ENCODE assay signal across 8 cellular contexts in the genomic region with DNA sequence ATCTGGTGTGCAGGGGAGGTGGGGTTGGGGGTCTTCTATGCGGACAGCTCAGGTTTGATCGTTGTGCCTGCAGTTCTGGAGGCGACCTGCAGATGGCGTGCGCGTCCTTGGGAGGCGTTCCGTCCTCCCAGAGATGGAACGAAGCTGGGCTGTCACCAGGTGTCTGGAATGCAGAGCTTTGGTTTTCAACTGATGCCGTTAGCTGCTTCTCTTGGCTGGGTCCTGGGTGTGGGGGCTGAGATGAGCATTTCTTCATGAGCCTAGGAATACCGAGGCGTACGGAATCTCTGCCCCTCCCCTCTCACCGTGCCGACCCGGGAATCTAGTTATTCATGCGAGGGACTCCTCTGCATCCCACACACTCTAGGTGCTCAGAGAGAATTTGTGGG.
A peak's percentile ranks its signal among the peaks of the same experiment; 100 is the strongest.
DNase-seq lines count a peak whose midpoint lies in the region; ATAC-seq and TF ChIP-seq lines count a peak whose summit lies in the region.

No MANE protein-coding gene starts in this region.

- no peak overlapping the region for H3K9ac ChIP-seq in Karpas-422 (ENCODE audit: low read length)

- DNase-seq in DMS79 treated with DMSO at 0.1 percent for 48 hours (lab: John Stamatoyannopoulos, UW) (peak; percentile 69), Karpas-422 (peak; percentile 79), SKM-1 (lab: John Stamatoyannopoulos, UW; ENCODE audit: unreplicated experiment) (peak; percentile 5), heart right ventricle (peak; percentile 51 to 76), psoas muscle (peak; percentile 62 to 79), aorta (peak; percentile 72 to 88)
- peak; percentile 47 for DNase-seq in activated naive CD8-positive, alpha-beta T cell treated with anti-CD3 and anti-CD28 coated beads, Interleukin-2, amount 50 U/mL, for 16 hours (ENCODE audit: low read depth, low spot score)

- H3K27me3 ChIP-seq in Karpas-422 (ENCODE audit: low read length) (no peaks in the 10 kb centered on the region), heart right ventricle (peaks cover 0 to 4% (median 0%) of the 10 kb centered on the region in 7 donors), psoas muscle (ENCODE audit: insufficient read depth in 3 of 3, low read length in 2 of 3) (peaks cover 0 to 4% (median 2%) of the 10 kb centered on the region in 3 donors), aorta (ENCODE audit: control insufficient read depth in 1 of 2, insufficient read depth in 2 of 2, low read length in 1 of 2) (no peaks in the 10 kb centered on the region)

- H3K27ac ChIP-seq in Karpas-422 (ENCODE audit: low read length) (no peak overlapping the region), heart right ventricle (no peak overlapping the region), psoas muscle (no peak overlapping the region), aorta (ENCODE audit: low read depth in 1 of 2, low read length in 2 of 2) (no peak overlapping the region)

- TF ChIP-seq CTCF in heart right ventricle (IDR thresholded peaks at IDR 0.05) (peak; percentile 82 to 97 (median 95)), psoas muscle (IDR thresholded peaks at IDR 0.05) (peak; percentile 89)

- H2AFZ ChIP-seq in Karpas-422 (ENCODE audit: low read length) = no peak overlapping the region

- peak; percentile 27 to 74 (median 68) for ATAC-seq in heart right ventricle
- ATAC-seq in psoas muscle = peak; percentile 49 to 71 (median 59)
- ATAC-seq in aorta (ENCODE audit: low FRiP score) = peak; percentile 54
- ATAC-seq in GM19324 (IDR thresholded peaks at IDR 0.05; ENCODE audit: low FRiP score, unreplicated experiment) = no peak

- no peak overlapping the region for H3K4me3 ChIP-seq in Karpas-422 (ENCODE audit: low read length)
- no peak overlapping the region for H3K4me3 ChIP-seq in heart right ventricle
- no peak overlapping the region for H3K4me3 ChIP-seq in psoas muscle
- no peak overlapping the region for H3K4me3 ChIP-seq in aorta (ENCODE audit: low read length in 2 of 2)

- H3K9me2 ChIP-seq in Karpas-422 (replicated peaks; ENCODE audit: insufficient read depth, low read length) = no peaks in the 10 kb centered on the region

- intact Hi-C loops in heart right ventricle (cut with DNase I) = loop anchor here in 8 of 10 donors (2.0 to 10.0 kb wide), 7 partner anchors 381 to 629 kb away; no protein-coding TSS in a partner anchor
- intact Hi-C loops in psoas muscle (cut with DNase I) = loop anchor here in 1 of 2 donors (2.0 to 5.0 kb wide), 3 partner anchors 391 to 625 kb away; no protein-coding TSS in a partner anchor
- intact Hi-C loops in aorta (cut with DNase I) = loop anchor here (5.0 kb wide), 1 partner anchor 391 kb away; no protein-coding TSS in a partner anchor

- no peaks in the 10 kb centered on the region for H3K79me2 ChIP-seq in Karpas-422 (ENCODE audit: low read length)

- peaks cover 9% of the 10 kb centered on the region for H3K4me1 ChIP-seq in Karpas-422 (ENCODE audit: low read length)
- H3K4me1 ChIP-seq in heart right ventricle = peaks cover 0 to 7% (median 0%) of the 10 kb centered on the region in 9 donors
- no peaks in the 10 kb centered on the region for H3K4me1 ChIP-seq in psoas muscle
- H3K4me1 ChIP-seq in aorta (ENCODE audit: control insufficient read depth in 1 of 2, insufficient read depth in 2 of 2, low read length in 2 of 2) = no peaks in the 10 kb centered on the region

- 5% methylated on average over 17 of the region's 17 CpGs for WGBS in heart right ventricle, 2 donors
- 4 to 10% (median 7%) methylated on average over 17 of the region's 17 CpGs for WGBS in psoas muscle, 3 donors
- 4 to 7% methylated on average over 17 of the region's 17 CpGs for WGBS in aorta, 2 donors

- H3K36me3 ChIP-seq in Karpas-422 (ENCODE audit: insufficient read depth, low read length) = no peaks in the 10 kb centered on the region
- peaks cover 0 to 24% (median 0%) of the 10 kb centered on the region in 9 donors for H3K36me3 ChIP-seq in heart right ventricle
- H3K36me3 ChIP-seq in psoas muscle (ENCODE audit: insufficient read depth in 1 of 2, low read depth in 1 of 2) = no peaks in the 10 kb centered on the region
- H3K36me3 ChIP-seq in aorta (ENCODE audit: control insufficient read depth in 1 of 2, insufficient read depth in 2 of 2, low read length in 1 of 2) = no peaks in the 10 kb centered on the region

- no peak overlapping the region for H3K4me2 ChIP-seq in Karpas-422 (ENCODE audit: low read depth, low read length, poor library complexity, severe bottlenecking)

- H3K9me3 ChIP-seq in Karpas-422 (ENCODE audit: low read length) (no peaks in the 10 kb centered on the region), heart right ventricle (no peaks in the 10 kb centered on the region), psoas muscle (no peaks in the 10 kb centered on the region), aorta (ENCODE audit: control insufficient read depth, low read length) (no peaks in the 10 kb centered on the region)

- no peaks in the 10 kb centered on the region for H4K20me1 ChIP-seq in Karpas-422 (ENCODE audit: insufficient read depth, low read depth, low read length)

Comparison
In these comparisons a context has a peak if more than half of its experiments do, and no peak if none do; other contexts are left out.
1. DNase-seq: peak in every context shown above with its lines; median percentile 80 in aorta; 79 in Karpas-422; 70 in psoas muscle; 69 in DMS79 treated with DMSO at 0.1 percent for 48 hours; 64 in heart right ventricle; 47 in activated naive CD8-positive, alpha-beta T cell treated with anti-CD3 and anti-CD28 coated beads, Interleukin-2, amount 50 U/mL, for 16 hours; 5 in SKM-1.